Comparison of ENCODE assay signal across 1 cellular context in genomic region chr6:14867807-14868206, GRCh38.
TF ChIP-seq lines count a peak whose summit lies in the region.

No MANE protein-coding gene starts in this region.

TF ChIP-seq in K562, 482 proteins besides CTCF, POLR2A, EP300 and RAD21 (continued from another document):
- TF ChIP-seq GTF2A2 (tag; IDR thresholded peaks at IDR 0.05) (no peak), MBD2 (IDR thresholded peaks at IDR 0.05; ENCODE audit: borderline replicate concordance, low read depth) (no peak), KLF16 (IDR thresholded peaks at IDR 0.05) (no peak), SIX5 (IDR thresholded peaks at IDR 0.05; ENCODE audit: borderline replicate concordance in 1 of 2, insufficient read depth in 1 of 2, low read depth in 1 of 2, low read length in 2 of 2) (no peak), WHSC1 (IDR thresholded peaks at IDR 0.05; ENCODE audit: low read length) (no peak), HNRNPLL (IDR thresholded peaks at IDR 0.05; ENCODE audit: low read depth, low read length, poor library complexity, severe bottlenecking) (no peak), NR2C2 (CRISPR knock-in tag; IDR thresholded peaks at IDR 0.05) (no peak), NR2C2 (tag; IDR thresholded peaks at IDR 0.05) (peak; percentile 36; the same call in 1 of the 2 replicates), ZNF121 (CRISPR knock-in tag; conservative IDR thresholded peaks at IDR 0.05) (no peak), RCOR1 (IDR thresholded peaks at IDR 0.05; ENCODE audit: borderline replicate concordance in 1 of 2, low read depth in 2 of 2, low read length in 2 of 2) (peak in 1 of 2 experiments; percentile 90; a peak in 2 of 4 replicates), HMG20A (CRISPR knock-in tag; conservative IDR thresholded peaks at IDR 0.05) (no peak), ZSCAN32 (CRISPR knock-in tag; IDR thresholded peaks at IDR 0.05) (peak; percentile 90), ZNF175 (CRISPR knock-in tag; IDR thresholded peaks at IDR 0.05; ENCODE audit: low read depth) (peak; percentile 87), MYC (IDR thresholded peaks at IDR 0.05; ENCODE audit: low read depth, low read length) (peak; percentile 68; the same call in 1 of the 2 replicates), MYC (CRISPR knock-in tag; IDR thresholded peaks at IDR 0.05; ENCODE audit: borderline replicate concordance, low read depth) (no peak), ZNF584 (CRISPR knock-in tag; IDR thresholded peaks at IDR 0.05; ENCODE audit: low read depth) (0 out of 2 replicates have a peak, but pooled peaks have one; percentile 20)
- TF ChIP-seq, protein P1, sequence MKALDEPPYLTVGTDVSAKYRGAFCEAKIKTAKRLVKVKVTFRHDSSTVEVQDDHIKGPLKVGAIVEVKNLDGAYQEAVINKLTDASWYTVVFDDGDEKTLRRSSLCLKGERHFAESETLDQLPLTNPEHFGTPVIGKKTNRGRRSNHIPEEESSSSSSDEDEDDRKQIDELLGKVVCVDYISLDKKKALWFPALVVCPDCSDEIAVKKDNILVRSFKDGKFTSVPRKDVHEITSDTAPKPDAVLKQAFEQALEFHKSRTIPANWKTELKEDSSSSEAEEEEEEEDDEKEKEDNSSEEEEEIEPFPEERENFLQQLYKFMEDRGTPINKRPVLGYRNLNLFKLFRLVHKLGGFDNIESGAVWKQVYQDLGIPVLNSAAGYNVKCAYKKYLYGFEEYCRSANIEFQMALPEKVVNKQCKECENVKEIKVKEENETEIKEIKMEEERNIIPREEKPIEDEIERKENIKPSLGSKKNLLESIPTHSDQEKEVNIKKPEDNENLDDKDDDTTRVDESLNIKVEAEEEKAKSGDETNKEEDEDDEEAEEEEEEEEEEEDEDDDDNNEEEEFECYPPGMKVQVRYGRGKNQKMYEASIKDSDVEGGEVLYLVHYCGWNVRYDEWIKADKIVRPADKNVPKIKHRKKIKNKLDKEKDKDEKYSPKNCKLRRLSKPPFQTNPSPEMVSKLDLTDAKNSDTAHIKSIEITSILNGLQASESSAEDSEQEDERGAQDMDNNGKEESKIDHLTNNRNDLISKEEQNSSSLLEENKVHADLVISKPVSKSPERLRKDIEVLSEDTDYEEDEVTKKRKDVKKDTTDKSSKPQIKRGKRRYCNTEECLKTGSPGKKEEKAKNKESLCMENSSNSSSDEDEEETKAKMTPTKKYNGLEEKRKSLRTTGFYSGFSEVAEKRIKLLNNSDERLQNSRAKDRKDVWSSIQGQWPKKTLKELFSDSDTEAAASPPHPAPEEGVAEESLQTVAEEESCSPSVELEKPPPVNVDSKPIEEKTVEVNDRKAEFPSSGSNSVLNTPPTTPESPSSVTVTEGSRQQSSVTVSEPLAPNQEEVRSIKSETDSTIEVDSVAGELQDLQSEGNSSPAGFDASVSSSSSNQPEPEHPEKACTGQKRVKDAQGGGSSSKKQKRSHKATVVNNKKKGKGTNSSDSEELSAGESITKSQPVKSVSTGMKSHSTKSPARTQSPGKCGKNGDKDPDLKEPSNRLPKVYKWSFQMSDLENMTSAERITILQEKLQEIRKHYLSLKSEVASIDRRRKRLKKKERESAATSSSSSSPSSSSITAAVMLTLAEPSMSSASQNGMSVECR (CRISPR knock-in tag; IDR thresholded peaks at IDR 0.05), result no peak
- TF ChIP-seq, protein P2, sequence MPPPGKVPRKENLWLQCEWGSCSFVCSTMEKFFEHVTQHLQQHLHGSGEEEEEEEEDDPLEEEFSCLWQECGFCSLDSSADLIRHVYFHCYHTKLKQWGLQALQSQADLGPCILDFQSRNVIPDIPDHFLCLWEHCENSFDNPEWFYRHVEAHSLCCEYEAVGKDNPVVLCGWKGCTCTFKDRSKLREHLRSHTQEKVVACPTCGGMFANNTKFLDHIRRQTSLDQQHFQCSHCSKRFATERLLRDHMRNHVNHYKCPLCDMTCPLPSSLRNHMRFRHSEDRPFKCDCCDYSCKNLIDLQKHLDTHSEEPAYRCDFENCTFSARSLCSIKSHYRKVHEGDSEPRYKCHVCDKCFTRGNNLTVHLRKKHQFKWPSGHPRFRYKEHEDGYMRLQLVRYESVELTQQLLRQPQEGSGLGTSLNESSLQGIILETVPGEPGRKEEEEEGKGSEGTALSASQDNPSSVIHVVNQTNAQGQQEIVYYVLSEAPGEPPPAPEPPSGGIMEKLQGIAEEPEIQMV (tag; conservative IDR thresholded peaks at IDR 0.05; ENCODE audit: low read depth), result peak; percentile 75
TF ChIP-seq in K562: peak in this region for 21.
